ENCODE assay signal across 2 cellular contexts in genomic region chr17:63838586-63839184, GRCh38.
TF ChIP-seq lines count a peak whose summit lies in the region.

No MANE protein-coding gene starts in this region.

TF ChIP-seq in HEK293, 187 proteins besides CTCF, POLR2A, EP300 and RAD21:
- no peak for TF ChIP-seq ZNF214 (tag by site-specific recombination; IDR thresholded peaks at IDR 0.05; ENCODE audit: borderline replicate concordance)
- TF ChIP-seq INSM2 (tag by site-specific recombination; IDR thresholded peaks at IDR 0.05): no peak
- TF ChIP-seq, protein P1, sequence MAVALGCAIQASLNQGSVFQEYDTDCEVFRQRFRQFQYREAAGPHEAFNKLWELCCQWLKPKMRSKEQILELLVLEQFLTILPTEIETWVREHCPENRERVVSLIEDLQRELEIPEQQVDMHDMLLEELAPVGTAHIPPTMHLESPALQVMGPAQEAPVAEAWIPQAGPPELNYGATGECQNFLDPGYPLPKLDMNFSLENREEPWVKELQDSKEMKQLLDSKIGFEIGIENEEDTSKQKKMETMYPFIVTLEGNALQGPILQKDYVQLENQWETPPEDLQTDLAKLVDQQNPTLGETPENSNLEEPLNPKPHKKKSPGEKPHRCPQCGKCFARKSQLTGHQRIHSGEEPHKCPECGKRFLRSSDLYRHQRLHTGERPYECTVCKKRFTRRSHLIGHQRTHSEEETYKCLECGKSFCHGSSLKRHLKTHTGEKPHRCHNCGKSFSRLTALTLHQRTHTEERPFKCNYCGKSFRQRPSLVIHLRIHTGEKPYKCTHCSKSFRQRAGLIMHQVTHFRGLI (tag by site-specific recombination; IDR thresholded peaks at IDR 0.05): no peak
- TF ChIP-seq ZIC2 (tag by site-specific recombination; IDR thresholded peaks at IDR 0.05): no peak
- TF ChIP-seq FEZF1 (tag by site-specific recombination; IDR thresholded peaks at IDR 0.05): peak; percentile 32; the same call in 1 of the 2 replicates
- TF ChIP-seq PRDM1 (tag by site-specific recombination; IDR thresholded peaks at IDR 0.05): no peak
- no peak for TF ChIP-seq SALL2 (tag by site-specific recombination; IDR thresholded peaks at IDR 0.05; ENCODE audit: borderline replicate concordance)
- no peak for TF ChIP-seq ZNF404 (tag by site-specific recombination; IDR thresholded peaks at IDR 0.05)

TF ChIP-seq in GM12878, 131 proteins besides CTCF, POLR2A, EP300 and RAD21:
- no peak for TF ChIP-seq USF2 (IDR thresholded peaks at IDR 0.05; ENCODE audit: borderline replicate concordance, low read depth, low read length)
- no peak for TF ChIP-seq POLR2AphosphoS5 (IDR thresholded peaks at IDR 0.05; ENCODE audit: low read length)
- no peak for TF ChIP-seq SMARCA5 (IDR thresholded peaks at IDR 0.05)
- TF ChIP-seq NFYA (IDR thresholded peaks at IDR 0.05; ENCODE audit: borderline replicate concordance, low read depth, low read length): no peak
- no peak for TF ChIP-seq NRF1 (conservative IDR thresholded peaks at IDR 0.05; ENCODE audit: low read depth, low read length)
- TF ChIP-seq BRCA1 (IDR thresholded peaks at IDR 0.05; ENCODE audit: low read depth, low read length): no peak
- TF ChIP-seq, protein P2, sequence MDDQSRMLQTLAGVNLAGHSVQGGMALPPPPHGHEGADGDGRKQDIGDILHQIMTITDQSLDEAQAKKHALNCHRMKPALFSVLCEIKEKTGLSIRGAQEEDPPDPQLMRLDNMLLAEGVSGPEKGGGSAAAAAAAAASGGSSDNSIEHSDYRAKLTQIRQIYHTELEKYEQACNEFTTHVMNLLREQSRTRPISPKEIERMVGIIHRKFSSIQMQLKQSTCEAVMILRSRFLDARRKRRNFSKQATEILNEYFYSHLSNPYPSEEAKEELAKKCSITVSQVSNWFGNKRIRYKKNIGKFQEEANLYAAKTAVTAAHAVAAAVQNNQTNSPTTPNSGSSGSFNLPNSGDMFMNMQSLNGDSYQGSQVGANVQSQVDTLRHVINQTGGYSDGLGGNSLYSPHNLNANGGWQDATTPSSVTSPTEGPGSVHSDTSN (IDR thresholded peaks at IDR 0.05; ENCODE audit: insufficient replicate concordance, low read depth, low read length): no peak
- TF ChIP-seq RELB (IDR thresholded peaks at IDR 0.05; ENCODE audit: low read depth): no peak
- no peak for TF ChIP-seq KAT2A (conservative IDR thresholded peaks at IDR 0.05; ENCODE audit: control insufficient read depth, low read depth, low read length)
- TF ChIP-seq CEBPB (IDR thresholded peaks at IDR 0.05; ENCODE audit: borderline replicate concordance in 1 of 2, low read depth in 2 of 2, low read length in 2 of 2): no peak
- TF ChIP-seq PAX8 (IDR thresholded peaks at IDR 0.05): no peak
- no peak for TF ChIP-seq RBBP5 (conservative IDR thresholded peaks at IDR 0.05)
- TF ChIP-seq, protein P3, sequence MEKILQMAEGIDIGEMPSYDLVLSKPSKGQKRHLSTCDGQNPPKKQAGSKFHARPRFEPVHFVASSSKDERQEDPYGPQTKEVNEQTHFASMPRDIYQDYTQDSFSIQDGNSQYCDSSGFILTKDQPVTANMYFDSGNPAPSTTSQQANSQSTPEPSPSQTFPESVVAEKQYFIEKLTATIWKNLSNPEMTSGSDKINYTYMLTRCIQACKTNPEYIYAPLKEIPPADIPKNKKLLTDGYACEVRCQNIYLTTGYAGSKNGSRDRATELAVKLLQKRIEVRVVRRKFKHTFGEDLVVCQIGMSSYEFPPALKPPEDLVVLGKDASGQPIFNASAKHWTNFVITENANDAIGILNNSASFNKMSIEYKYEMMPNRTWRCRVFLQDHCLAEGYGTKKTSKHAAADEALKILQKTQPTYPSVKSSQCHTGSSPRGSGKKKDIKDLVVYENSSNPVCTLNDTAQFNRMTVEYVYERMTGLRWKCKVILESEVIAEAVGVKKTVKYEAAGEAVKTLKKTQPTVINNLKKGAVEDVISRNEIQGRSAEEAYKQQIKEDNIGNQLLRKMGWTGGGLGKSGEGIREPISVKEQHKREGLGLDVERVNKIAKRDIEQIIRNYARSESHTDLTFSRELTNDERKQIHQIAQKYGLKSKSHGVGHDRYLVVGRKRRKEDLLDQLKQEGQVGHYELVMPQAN (conservative IDR thresholded peaks at IDR 0.05): no peak
